In genomic region chr7:19107392-19108147, GRCh38 we compare ENCODE assay signal across 8 cellular contexts. TPM values are rescaled to one million over a fixed set of nuclear protein-coding genes. Genes with fewer than 3 reads are reported as not detected.
A peak's percentile ranks its signal among the peaks of the same experiment; 100 is the strongest.
DNase-seq lines count a peak whose midpoint lies in the region; ATAC-seq, FAIRE-seq and TF ChIP-seq lines count a peak whose summit lies in the region.

No MANE protein-coding gene starts in this region.

- H3K4me3 Mint-ChIP-seq in HFFc6 = peak overlapping the region; percentile 98
- H3K4me3 Mint-ChIP-seq in activated B cell treated with CpG ODN at 0.5 μM for 24 hours = peak overlapping the region; percentile 55

- H3K9me2 ChIP-seq in hepatocyte (replicated peaks; ENCODE audit: insufficient read depth) = no peaks in the 10 kb centered on the region

- peak overlapping the region; percentile 90 for H3K27ac Mint-ChIP-seq in HFFc6
- H3K27ac Mint-ChIP-seq in activated B cell treated with CpG ODN at 0.5 μM for 24 hours = no peak overlapping the region

- no peak for FAIRE-seq in small intestine (lab: Jason Lieb, UNC)

- peaks cover 100% of the 10 kb centered on the region for H3K4me1 Mint-ChIP-seq in HFFc6 (ENCODE audit: low read depth)
- H3K4me1 Mint-ChIP-seq in activated B cell treated with CpG ODN at 0.5 μM for 24 hours = peaks cover 35% of the 10 kb centered on the region

- peak overlapping the region; percentile 89 for H3K4me2 ChIP-seq in hepatocyte
- peak overlapping the region; percentile 87 for H3K4me2 ChIP-seq in smooth muscle cell

- H2AFZ ChIP-seq in hepatocyte = peak overlapping the region; percentile 59
- peak overlapping the region; percentile 81 for H2AFZ ChIP-seq in smooth muscle cell (ENCODE audit: low read depth)

- POLR2A ChIA-PET in activated B cell treated with CpG ODN at 0.5 μM for 24 hours (lab: Charles Lee) = no interaction called here

- DNase-seq in HFFc6 (peak; percentile 62), activated B cell treated with CpG ODN at 0.5 μM for 24 hours (no peak), hepatocyte (ENCODE audit: low spot score) (peak; percentile 51), smooth muscle cell (lab: John Stamatoyannopoulos, UW; ENCODE audit: unreplicated experiment) (no peak), small intestine (no peak)
- DNase-seq in activated effector memory CD4-positive, alpha-beta T cell treated with anti-CD3 and anti-CD28 coated beads, Interleukin-2, amount 50 U/mL, for 16 hours = no peak

- H3K36me3 Mint-ChIP-seq in HFFc6 (ENCODE audit: low read depth) = peaks cover under 1% of the 10 kb centered on the region; the same call in 1 of the 2 replicates
- H3K36me3 Mint-ChIP-seq in activated B cell treated with CpG ODN at 0.5 μM for 24 hours (ENCODE audit: low read depth) = no peaks in the 10 kb centered on the region

- 2% methylated on average over 45 of the region's 45 CpGs for WGBS in hepatocyte (ENCODE audit: low lambda C conversion rate, missing lambda C conversion rate)
- 1% methylated on average over 45 of the region's 45 CpGs for WGBS in smooth muscle cell (ENCODE audit: low lambda C conversion rate)
- WGBS in small intestine, 3 donors = 2 to 9% (median 6%) methylated on average over 45 of the region's 45 CpGs

- H3K27ac ChIP-seq in hepatocyte (peak overlapping the region; percentile 91), smooth muscle cell (ENCODE audit: low read depth) (peak overlapping the region; percentile 64), small intestine (ENCODE audit: low read depth in 1 of 2, low read length in 1 of 2) (no peak overlapping the region)

- peak overlapping the region; percentile 47 for H3K9ac ChIP-seq in smooth muscle cell (ENCODE audit: low read depth)

- peaks cover 87% of the 10 kb centered on the region for H3K27me3 ChIP-seq in hepatocyte
- peaks cover 12% of the 10 kb centered on the region for H3K27me3 ChIP-seq in smooth muscle cell (ENCODE audit: low read depth)
- peaks cover 0 to 47% of the 10 kb centered on the region in 2 donors for H3K27me3 ChIP-seq in small intestine (ENCODE audit: control insufficient read depth in 2 of 2, insufficient read depth in 2 of 2, low read length in 2 of 2)

- H3K4me1 ChIP-seq in hepatocyte (ENCODE audit: insufficient read depth) (peaks cover 27% of the 10 kb centered on the region), smooth muscle cell (ENCODE audit: low read depth) (peaks cover 31% of the 10 kb centered on the region), small intestine (ENCODE audit: control insufficient read depth in 2 of 2, insufficient read depth in 1 of 2, low read depth in 1 of 2, low read length in 1 of 2) (no peaks in the 10 kb centered on the region)

- CTCF ChIA-PET in activated B cell treated with CpG ODN at 0.5 μM for 24 hours (lab: Charles Lee) = no interaction called here

- H3K36me3 ChIP-seq in hepatocyte (replicated peaks; ENCODE audit: insufficient read depth, low read depth) (no peaks in the 10 kb centered on the region), smooth muscle cell (ENCODE audit: low read depth) (no peaks in the 10 kb centered on the region), small intestine (ENCODE audit: control insufficient read depth in 2 of 2, insufficient read depth in 2 of 2, low read length in 2 of 2) (no peaks in the 10 kb centered on the region)

- no peak for TF ChIP-seq CTCF in HFFc6 (IDR thresholded peaks at IDR 0.05)
- TF ChIP-seq CTCF in activated B cell treated with CpG ODN at 0.5 μM for 24 hours (IDR thresholded peaks at IDR 0.05) = no peak
- TF ChIP-seq CTCF in hepatocyte (IDR thresholded peaks at IDR 0.05; ENCODE audit: poor library complexity) = no peak
- no peak for TF ChIP-seq CTCF in smooth muscle cell (IDR thresholded peaks at IDR 0.05; ENCODE audit: borderline replicate concordance, insufficient read depth, poor library complexity, severe bottlenecking)

- H3K4me3 ChIP-seq in hepatocyte (peak overlapping the region; percentile 26), smooth muscle cell (peak overlapping the region; percentile 64), small intestine (ENCODE audit: low read depth in 1 of 2, low read length in 2 of 2) (no peak overlapping the region)

- H4K20me1 ChIP-seq in hepatocyte (ENCODE audit: insufficient read depth, poor library complexity, severe bottlenecking) (no peaks in the 10 kb centered on the region), smooth muscle cell (ENCODE audit: low read depth) (peaks cover 13% of the 10 kb centered on the region)

- peaks cover 4% of the 10 kb centered on the region for H3K27me3 Mint-ChIP-seq in HFFc6 (ENCODE audit: insufficient read depth)
- H3K27me3 Mint-ChIP-seq in activated B cell treated with CpG ODN at 0.5 μM for 24 hours = peaks cover 81% of the 10 kb centered on the region

- ATAC-seq in activated B cell treated with CpG ODN at 0.5 μM for 24 hours (ENCODE audit: low read depth) = no peak
- ATAC-seq in GM18517 (IDR thresholded peaks at IDR 0.05; ENCODE audit: unreplicated experiment) = no peak
- no peak for ATAC-seq in HG02571 (IDR thresholded peaks at IDR 0.05; ENCODE audit: unreplicated experiment)

- H3K9me3 Mint-ChIP-seq in HFFc6 (no peaks in the 10 kb centered on the region), activated B cell treated with CpG ODN at 0.5 μM for 24 hours (no peaks in the 10 kb centered on the region)

- H3K79me2 ChIP-seq in hepatocyte (peaks cover 20% of the 10 kb centered on the region), smooth muscle cell (ENCODE audit: low read depth) (peaks cover 9% of the 10 kb centered on the region)

- intact Hi-C loops in activated B cell treated with CpG ODN at 0.5 μM for 24 hours (cut with micrococcal nuclease) = loop anchor here (1.0 to 5.0 kb wide), 2 partner anchors 9 to 755 kb away; no protein-coding TSS in a partner anchor

- H3F3A ChIP-seq in smooth muscle cell (ENCODE audit: low read depth) = peaks cover 7% of the 10 kb centered on the region

- no peaks in the 10 kb centered on the region for H3K9me3 ChIP-seq in hepatocyte (ENCODE audit: low read depth)
- no peaks in the 10 kb centered on the region for H3K9me3 ChIP-seq in smooth muscle cell (replicated peaks; ENCODE audit: low read depth)
- H3K9me3 ChIP-seq in small intestine (ENCODE audit: control insufficient read depth, low read depth) = no peaks in the 10 kb centered on the region

RNA-seq across cellular contexts. Expression of gene TWIST1, which starts 9.9 kb away (rescaled TPM):
- total RNA-seq in HFFc6 (2021; fragmentation: NEBNext Ultra II Directional; extraction: Animal tissue kit (Norgen Biotek cat#: 25700)) = 10 to 100 TPM; 37.7 to 47.8 (median 46.9) TPM
- total RNA-seq in activated B cell treated with CpG ODN at 0.5 μM for 24 hours (not detected in 2 replicates), hepatocyte (18.7 and 23.2 TPM in 2 replicates), smooth muscle cell (33.2 and 51.3 TPM in 2 replicates)
- polyA plus RNA-seq in hepatocyte (21.2 and 24.7 TPM in 2 replicates), smooth muscle cell (45.6 and 58.0 TPM in 2 replicates), small intestine (under 1 TPM in 1 of 3 donors, not detected in 2; 0.36 TPM)

RNA-seq across cellular contexts. Expression of gene FERD3L, which starts 37.7 kb away (rescaled TPM):
- total RNA-seq in HFFc6 (2021; fragmentation: NEBNext Ultra II Directional; extraction: Animal tissue kit (Norgen Biotek cat#: 25700)) = not detected
- not detected in 2 replicates for total RNA-seq in activated B cell treated with CpG ODN at 0.5 μM for 24 hours
- not detected in 2 replicates for total RNA-seq in hepatocyte
- polyA plus RNA-seq in hepatocyte = not detected in 2 replicates
- total RNA-seq in smooth muscle cell = not detected in 2 replicates
- polyA plus RNA-seq in smooth muscle cell = not detected in 2 replicates
- not detected for polyA plus RNA-seq in small intestine

Comparison
In these comparisons a context has a peak if more than half of its experiments do, and no peak if none do; other contexts are left out.
1. DNase-seq: peak in HFFc6 (single experiment) and hepatocyte (single experiment); none in activated B cell treated with CpG ODN at 0.5 μM for 24 hours (single experiment), smooth muscle cell (single experiment), activated effector memory CD4-positive, alpha-beta T cell treated with anti-CD3 and anti-CD28 coated beads, Interleukin-2, amount 50 U/mL, for 16 hours (single experiment) and small intestine (single experiment).
2. H3K27ac ChIP-seq: peak in hepatocyte (single experiment) and smooth muscle cell (single experiment); none in small intestine (0 of 2).
3. H3K4me3 ChIP-seq: peak in hepatocyte (single experiment) and smooth muscle cell (single experiment); none in small intestine (0 of 2).
4. RNA of gene TWIST1, which starts 9.9 kb away (total RNA-seq): 33.2 to 51.3 TPM in smooth muscle cell, 37.7 to 47.8 TPM in HFFc6 and 18.7 to 23.2 TPM in hepatocyte; not detected in activated B cell treated with CpG ODN at 0.5 μM for 24 hours; every median in the first group is over 10 times any median in the second.